Comparison of ENCODE assay signal across 14 cellular contexts in genomic region chr7:158258411-158259130, GRCh38.
A peak's percentile ranks its signal among the peaks of the same experiment; 100 is the strongest.
DNase-seq lines count a peak whose midpoint lies in the region; ATAC-seq and TF ChIP-seq lines count a peak whose summit lies in the region.
"Had no signal": no experiment of that assay in that cellular context is flagged by ENCODE, and none has a peak within 500 bp of the region (broad histone marks: within the 10 kb centered on the region; RNA-seq: fewer than 3 reads in every experiment).

No MANE protein-coding gene starts in this region.

- ATAC-seq in sciatic nerve (no peak), HG03432 (IDR thresholded peaks at IDR 0.05; ENCODE audit: unreplicated experiment) (no peak)
- ATAC-seq: A549; CD8-positive, alpha-beta T cell had no signal

- H3K4me1 Mint-ChIP-seq in glutamatergic neuron (ENCODE audit: low read depth, unreplicated experiment), result no peaks in the 10 kb centered on the region
- H3K4me1 Mint-ChIP-seq in neural crest cell, result peaks cover 24% of the 10 kb centered on the region
- H3K4me1 Mint-ChIP-seq in activated T-helper 2 cell treated with anti-CD3 and anti-CD28 coated beads, Interferon-gamma antibody, Interleukin-2, Interleukin-4, amounts not matched to agents 10 μg/mL and 5 μg/mL and 100 μg/mL, durations not matched to agents 14 hours and 24 hours and 36 hours (ENCODE audit: low read depth), result no peaks in the 10 kb centered on the region

- DNase-seq in glutamatergic neuron (peak; percentile 5), neural crest cell (ENCODE audit: low read depth, low spot score) (no peak), sciatic nerve (ENCODE audit: low spot score) (peak; percentile 25), NCI-H1694 (lab: John Stamatoyannopoulos, UW) (no peak)
- no peak for DNase-seq in activated T-helper 2 cell treated with anti-CD3 and anti-CD28 coated beads, Interferon-gamma antibody, Interleukin-2, Interleukin-4, amounts not matched to agents 10 μg/mL and 5 μg/mL and 100 μg/mL, durations not matched to agents 14 hours and 24 hours and 36 hours (ENCODE audit: low spot score)
- DNase-seq: BE2C; CD8-positive, alpha-beta T cell; COR-L47; DMS153; DND-41; GDM1; GOT3 had no signal

- intact Hi-C loops in sciatic nerve (cut with DNase I), result no loop called here
- intact Hi-C loops in activated T-helper 2 cell treated with anti-CD3 and anti-CD28 coated beads, Interferon-gamma antibody, Interleukin-2, Interleukin-4, amounts not matched to agents 10 μg/mL and 5 μg/mL and 100 μg/mL, durations not matched to agents 14 hours and 24 hours and 36 hours (cut with micrococcal nuclease), result no loop called here

- H3K27me3 Mint-ChIP-seq in glutamatergic neuron (ENCODE audit: unreplicated experiment), result peaks cover 6% of the 10 kb centered on the region
- no peaks in the 10 kb centered on the region for H3K27me3 Mint-ChIP-seq in neural crest cell (ENCODE audit: low read depth)
- no peaks in the 10 kb centered on the region for H3K27me3 Mint-ChIP-seq in activated T-helper 2 cell treated with anti-CD3 and anti-CD28 coated beads, Interferon-gamma antibody, Interleukin-2, Interleukin-4, amounts not matched to agents 10 μg/mL and 5 μg/mL and 100 μg/mL, durations not matched to agents 14 hours and 24 hours and 36 hours (ENCODE audit: low read depth)

- TF ChIP-seq CTCF in glutamatergic neuron (IDR thresholded peaks at IDR 0.05; ENCODE audit: partially characterized antibody, unreplicated experiment), result no peak
- no peak for TF ChIP-seq CTCF in neural crest cell (conservative IDR thresholded peaks at IDR 0.05)

- H3K9me3 Mint-ChIP-seq in glutamatergic neuron (ENCODE audit: unreplicated experiment) (peaks cover 10% of the 10 kb centered on the region), neural crest cell (no peaks in the 10 kb centered on the region)
- peaks cover 12% of the 10 kb centered on the region for H3K9me3 Mint-ChIP-seq in activated T-helper 2 cell treated with anti-CD3 and anti-CD28 coated beads, Interferon-gamma antibody, Interleukin-2, Interleukin-4, amounts not matched to agents 10 μg/mL and 5 μg/mL and 100 μg/mL, durations not matched to agents 14 hours and 24 hours and 36 hours
- H3K9me3 Mint-ChIP-seq: CD8-positive, alpha-beta T cell had no signal

- H3K36me3 Mint-ChIP-seq in glutamatergic neuron (ENCODE audit: unreplicated experiment) (peaks cover 8% of the 10 kb centered on the region), neural crest cell (ENCODE audit: low read depth) (no peaks in the 10 kb centered on the region)
- H3K36me3 Mint-ChIP-seq in activated T-helper 2 cell treated with anti-CD3 and anti-CD28 coated beads, Interferon-gamma antibody, Interleukin-2, Interleukin-4, amounts not matched to agents 10 μg/mL and 5 μg/mL and 100 μg/mL, durations not matched to agents 14 hours and 24 hours and 36 hours (ENCODE audit: low read depth), result no peaks in the 10 kb centered on the region
- H3K36me3 Mint-ChIP-seq: CD8-positive, alpha-beta T cell had no signal

- H3K4me3 Mint-ChIP-seq in glutamatergic neuron (ENCODE audit: unreplicated experiment) (no peak overlapping the region), neural crest cell (no peak overlapping the region)
- H3K4me3 Mint-ChIP-seq in activated T-helper 2 cell treated with anti-CD3 and anti-CD28 coated beads, Interferon-gamma antibody, Interleukin-2, Interleukin-4, amounts not matched to agents 10 μg/mL and 5 μg/mL and 100 μg/mL, durations not matched to agents 14 hours and 24 hours and 36 hours (ENCODE audit: low read depth), result no peak overlapping the region
- H3K4me3 Mint-ChIP-seq: CD8-positive, alpha-beta T cell had no signal

- H3K27ac Mint-ChIP-seq in glutamatergic neuron (ENCODE audit: unreplicated experiment) (no peak overlapping the region), neural crest cell (ENCODE audit: unreplicated experiment) (peak overlapping the region; percentile 55)
- no peak overlapping the region for H3K27ac Mint-ChIP-seq in activated T-helper 2 cell treated with anti-CD3 and anti-CD28 coated beads, Interferon-gamma antibody, Interleukin-2, Interleukin-4, amounts not matched to agents 10 μg/mL and 5 μg/mL and 100 μg/mL, durations not matched to agents 14 hours and 24 hours and 36 hours
- H3K27ac Mint-ChIP-seq: CD8-positive, alpha-beta T cell had no signal

Comparison
In these comparisons a context has a peak if more than half of its experiments do, and no peak if none do; other contexts are left out.
1. DNase-seq: peak in glutamatergic neuron (single experiment) and sciatic nerve (single experiment); none in neural crest cell (single experiment), NCI-H1694 (single experiment) and activated T-helper 2 cell treated with anti-CD3 and anti-CD28 coated beads, Interferon-gamma antibody, Interleukin-2, Interleukin-4, amounts not matched to agents 10 μg/mL and 5 μg/mL and 100 μg/mL, durations not matched to agents 14 hours and 24 hours and 36 hours (single experiment).